In the genomic region with DNA sequence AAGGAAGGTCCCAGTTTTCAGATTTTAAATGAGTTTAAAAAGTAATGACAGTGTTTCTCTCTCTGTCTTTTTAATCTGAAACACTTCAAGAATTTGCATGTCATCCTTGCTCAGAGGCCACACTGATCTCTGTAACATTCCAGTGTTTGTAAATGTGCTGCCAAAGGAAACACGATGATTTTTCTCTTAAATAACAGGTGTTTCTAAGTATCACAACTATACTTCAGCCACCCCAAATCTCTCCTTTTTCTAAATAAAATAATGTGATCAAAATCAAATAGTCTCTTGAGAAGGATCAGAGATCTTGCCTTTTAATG, we compare ENCODE assay signal across 16 cellular contexts. TPM values are rescaled to one million over a fixed set of nuclear protein-coding genes. Genes with fewer than 3 reads are reported as not detected.
DNase-seq lines count a peak whose midpoint lies in the region; ATAC-seq and TF ChIP-seq lines count a peak whose summit lies in the region.
"Had no signal": no experiment of that assay in that cellular context is flagged by ENCODE, and none has a peak within 500 bp of the region (broad histone marks: within the 10 kb centered on the region; RNA-seq: fewer than 3 reads in every experiment).

No MANE protein-coding gene starts in this region.

- H3K9me3 Mint-ChIP-seq in activated CD8-positive, alpha-beta T cell treated with anti-CD3 and anti-CD28 coated beads, Interleukin-2, amount 10 ng/mL, durations not matched to agents 7 days and 5 days (ENCODE audit: insufficient read depth), result no peaks in the 10 kb centered on the region

- CTCF ChIA-PET in activated CD8-positive, alpha-beta T cell treated with anti-CD3 and anti-CD28 coated beads, Interleukin-2, amount 10 ng/mL, durations not matched to agents 7 days and 5 days (lab: Charles Lee), result interaction anchor here (1.9 to 5.0 kb wide), 6 partner anchors 8 to 172 kb away, joined by 6 to 43 read pairs (median 9); a partner anchor contains a TSS

- no peak overlapping the region for H3K14ac ChIP-seq in trophoblast cell (ENCODE audit: low read length)

- H3K27ac ChIP-seq in trophoblast cell (ENCODE audit: low read depth, low read length), result peak overlapping the region; percentile 12
- H3K27ac ChIP-seq in osteoblast (ENCODE audit: low read depth, low read length), result no peak overlapping the region
- H3K27ac ChIP-seq: C4-2B, RWPE1 had no signal

- no peak overlapping the region for H2BK12ac ChIP-seq in trophoblast cell (ENCODE audit: low read length)

- peaks cover 13% of the 10 kb centered on the region for H3K79me1 ChIP-seq in trophoblast cell (ENCODE audit: low read length)

- no peaks in the 10 kb centered on the region for H3K27me3 ChIP-seq in trophoblast cell (ENCODE audit: insufficient read depth, low read length)
- no peaks in the 10 kb centered on the region for H3K27me3 ChIP-seq in osteoblast (ENCODE audit: insufficient read depth, low read length)

- peaks cover 8 to 9% of the 10 kb centered on the region in 2 experiments for H3K4me1 ChIP-seq in trophoblast cell (ENCODE audit: control insufficient read depth in 1 of 2, insufficient read depth in 2 of 2, low read length in 2 of 2)
- H3K4me1 ChIP-seq in osteoblast (ENCODE audit: insufficient read depth, low read length), result peaks cover 18% of the 10 kb centered on the region

- no peak overlapping the region for H3K4me3 Mint-ChIP-seq in activated CD8-positive, alpha-beta T cell treated with anti-CD3 and anti-CD28 coated beads, Interleukin-2, amount 10 ng/mL, durations not matched to agents 7 days and 5 days

- peak; percentile 30 for DNase-seq in EH (ENCODE audit: low read depth)
- DNase-seq in activated CD8-positive, alpha-beta T cell treated with anti-CD3 and anti-CD28 coated beads, Interleukin-2, amount 10 ng/mL, durations not matched to agents 7 days and 5 days, result no peak
- DNase-seq in fibroblast of peridontal ligament (ENCODE audit: extremely low read depth), result peak; percentile 25
- no peak for DNase-seq in trophoblast cell
- DNase-seq in osteoblast (ENCODE audit: insufficient read length, low spot score, missing footprints), result no peak
- no peak for DNase-seq in RPMI8226
- DNase-seq: activated CD8-positive, alpha-beta memory T cell treated with anti-CD3 and anti-CD28 coated beads, Interleukin-2, amount 50 U/mL, for 4 hours; aorta; NCI-H1436 treated with DMSO at 0.1 percent for 48 hours; NCI-H526 had no signal

- no peaks in the 10 kb centered on the region for H3K9me3 ChIP-seq in trophoblast cell (ENCODE audit: insufficient read depth, low read depth, low read length)
- no peaks in the 10 kb centered on the region for H3K9me3 ChIP-seq in osteoblast (ENCODE audit: low read depth, low read length)

- no peak for TF ChIP-seq CTCF in osteoblast (IDR thresholded peaks at IDR 0.05; ENCODE audit: extremely low read depth, low read depth, low read length)

- H4K8ac ChIP-seq in trophoblast cell (ENCODE audit: low read depth, low read length), result no peak overlapping the region

- H2BK5ac ChIP-seq in trophoblast cell (ENCODE audit: low read depth, low read length, poor library complexity), result peak overlapping the region; percentile 64

- H3K4me3 ChIP-seq in trophoblast cell (ENCODE audit: low read depth, low read length), result no peak overlapping the region
- no peak overlapping the region for H3K4me3 ChIP-seq in osteoblast (ENCODE audit: insufficient read depth, low read length)
- H3K4me3 ChIP-seq: lung had no signal

- H3K36me3 ChIP-seq in trophoblast cell (ENCODE audit: control insufficient read depth in 1 of 2, insufficient read depth in 2 of 2, low read length in 2 of 2) (no peaks in the 10 kb centered on the region), osteoblast (ENCODE audit: insufficient read depth, low read length) (no peaks in the 10 kb centered on the region)

- H3K4ac ChIP-seq in trophoblast cell (ENCODE audit: low read depth, low read length), result no peak overlapping the region

- H3K27me3 Mint-ChIP-seq in activated CD8-positive, alpha-beta T cell treated with anti-CD3 and anti-CD28 coated beads, Interleukin-2, amount 10 ng/mL, durations not matched to agents 7 days and 5 days (ENCODE audit: low read depth), result no peaks in the 10 kb centered on the region

- no peak overlapping the region for H4K91ac ChIP-seq in trophoblast cell (ENCODE audit: low read depth, low read length)

- H3K79me2 ChIP-seq in trophoblast cell (ENCODE audit: control insufficient read depth, insufficient read depth, low read length, poor library complexity), result peaks cover 5% of the 10 kb centered on the region
- H3K79me2 ChIP-seq in osteoblast (ENCODE audit: insufficient read depth, low read length), result no peaks in the 10 kb centered on the region

- H3K36me3 Mint-ChIP-seq in activated CD8-positive, alpha-beta T cell treated with anti-CD3 and anti-CD28 coated beads, Interleukin-2, amount 10 ng/mL, durations not matched to agents 7 days and 5 days (ENCODE audit: low read depth), result peaks cover 15% of the 10 kb centered on the region

- H3K4me2 ChIP-seq in trophoblast cell (ENCODE audit: low read length), result peak overlapping the region; percentile 40
- H3K4me2 ChIP-seq in osteoblast (ENCODE audit: insufficient read depth, low read length), result no peak overlapping the region

- H3K9ac ChIP-seq in trophoblast cell (ENCODE audit: low read length), result no peak overlapping the region

- H3K18ac ChIP-seq in trophoblast cell (ENCODE audit: low read length), result no peak overlapping the region

- H2AFZ ChIP-seq in trophoblast cell (ENCODE audit: insufficient read depth, low read length, poor library complexity) (no peak overlapping the region), osteoblast (ENCODE audit: low read length) (no peak overlapping the region)

- no peak overlapping the region for H2BK120ac ChIP-seq in trophoblast cell (ENCODE audit: insufficient read depth, low read length, poor library complexity)

- POLR2A ChIA-PET in activated CD8-positive, alpha-beta T cell treated with anti-CD3 and anti-CD28 coated beads, Interleukin-2, amount 10 ng/mL, durations not matched to agents 7 days and 5 days (lab: Charles Lee), result interaction anchor here (5.3 kb wide), 1 partner anchor 8 kb away, joined by 161 read pairs; a partner anchor contains a TSS

- ATAC-seq in activated CD8-positive, alpha-beta T cell treated with anti-CD3 and anti-CD28 coated beads, Interleukin-2, amount 10 ng/mL, durations not matched to agents 7 days and 5 days, result no peak
- ATAC-seq in GM18861 (IDR thresholded peaks at IDR 0.05; ENCODE audit: unreplicated experiment) (no peak), HG03175 (IDR thresholded peaks at IDR 0.05; ENCODE audit: unreplicated experiment) (no peak)

- no peak overlapping the region for H2AK5ac ChIP-seq in trophoblast cell (ENCODE audit: low read length)

- peaks cover 71% of the 10 kb centered on the region for H3K4me1 Mint-ChIP-seq in activated CD8-positive, alpha-beta T cell treated with anti-CD3 and anti-CD28 coated beads, Interleukin-2, amount 10 ng/mL, durations not matched to agents 7 days and 5 days (ENCODE audit: low read depth)

- H4K20me1 ChIP-seq in osteoblast (ENCODE audit: insufficient read depth, low read length), result no peaks in the 10 kb centered on the region

- H4K12ac ChIP-seq in trophoblast cell (ENCODE audit: low read depth, low read length), result no peak overlapping the region

- H3K23ac ChIP-seq in trophoblast cell (ENCODE audit: low read length), result no peak overlapping the region

- no CpG with 5 or more reads among the region's 1 CpG for WGBS in trophoblast cell (ENCODE audit: extremely low coverage, insufficient coverage, insufficient read length)

- peak overlapping the region; percentile 24 for H3K27ac Mint-ChIP-seq in activated CD8-positive, alpha-beta T cell treated with anti-CD3 and anti-CD28 coated beads, Interleukin-2, amount 10 ng/mL, durations not matched to agents 7 days and 5 days

RNA-seq across cellular contexts. Expression of a gene that starts 3.3 kb away (rescaled TPM):
- 10 to 100 TPM; 15.6 to 17.0 TPM for total RNA-seq in activated CD8-positive, alpha-beta T cell treated with anti-CD3 and anti-CD28 coated beads, Interleukin-2, amount 10 ng/mL, durations not matched to agents 7 days and 5 days
- 16.8 and 17.2 TPM in 2 replicates for polyA plus RNA-seq in trophoblast cell (2013)
- total RNA-seq in osteoblast, result 17.0 and 23.6 TPM in 2 replicates

RNA-seq across cellular contexts. Expression of a gene that starts 8.7 kb away (rescaled TPM):
- 10 to 100 TPM; 21.9 to 22.9 TPM for total RNA-seq in activated CD8-positive, alpha-beta T cell treated with anti-CD3 and anti-CD28 coated beads, Interleukin-2, amount 10 ng/mL, durations not matched to agents 7 days and 5 days
- 0.01 TPM in 1 of 2 replicates, not detected in the other for polyA plus RNA-seq in trophoblast cell (2013)
- total RNA-seq in osteoblast, result under 0.01 TPM in 2 replicates
- total RNA-seq: renal cortical epithelial cell had no signal

Comparison
In these comparisons a context has a peak if more than half of its experiments do, and no peak if none do; other contexts are left out.
1. DNase-seq: peak in EH (single experiment) and fibroblast of peridontal ligament (single experiment); none in activated CD8-positive, alpha-beta T cell treated with anti-CD3 and anti-CD28 coated beads, Interleukin-2, amount 10 ng/mL, durations not matched to agents 7 days and 5 days (single experiment), trophoblast cell (0 of 2), osteoblast (single experiment) and RPMI8226 (single experiment).
2. RNA of a gene that starts 8.7 kb away (total RNA-seq): 21.9 to 22.9 TPM in activated CD8-positive, alpha-beta T cell treated with anti-CD3 and anti-CD28 coated beads, Interleukin-2, amount 10 ng/mL, durations not matched to agents 7 days and 5 days; under 0.01 TPM in osteoblast; every median in the first group is over 10 times any median in the second.